Comparison of ENCODE assay signal across 15 cellular contexts in the genomic region with DNA sequence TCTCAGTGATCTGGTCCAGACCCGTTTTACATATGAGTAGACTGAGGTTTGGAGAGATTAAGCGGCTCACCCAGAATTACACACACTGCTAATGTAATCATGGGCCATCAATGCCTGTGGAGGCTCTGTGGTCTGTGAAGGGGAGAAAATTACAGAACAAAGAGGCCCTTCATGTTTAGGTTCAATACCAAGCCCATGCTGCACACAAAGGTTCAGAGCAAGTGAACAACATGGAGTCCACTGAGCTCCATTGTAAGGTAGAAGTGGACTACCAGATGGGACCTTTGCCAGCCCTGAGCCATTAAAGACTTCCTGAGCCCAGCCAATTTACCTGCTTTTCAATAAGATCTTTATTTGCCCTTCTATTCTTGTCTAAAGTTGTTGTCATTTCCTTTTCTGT.
"Had no signal": no experiment of that assay in that cellular context is flagged by ENCODE, and none has a peak within 500 bp of the region (broad histone marks: within the 10 kb centered on the region; RNA-seq: fewer than 3 reads in every experiment).

No MANE protein-coding gene starts in this region.

- FAIRE-seq: TTC549 had no signal

- H3K4me3 ChIP-seq: left lung, ovary, suprapubic skin, upper lobe of left lung had no signal

- H3K9me3 ChIP-seq: left lung, ovary, suprapubic skin, upper lobe of left lung had no signal

- H3K27me3 ChIP-seq: left lung, ovary, suprapubic skin, upper lobe of left lung had no signal

- DNase-seq: activated CD4-positive, alpha-beta T cell treated with anti-CD3 and anti-CD28 coated beads, Interleukin-2, amount 50 U/mL, for 4 hours; activated effector memory CD4-positive, alpha-beta T cell treated with Interleukin-2 at 50 U/mL for 16 hours; activated T-cell treated with anti-CD3 and anti-CD28 coated beads, Interleukin-2, amount 50 U/mL, for 1 hour; endodermal cell; head of caudate nucleus; left lung; ovary; stimulated activated CD4-positive, alpha-beta T cell treated with anti-CD3 and anti-CD28 coated beads, Interleukin-2, amount 100 ng/mL, for 48 hours; stimulated activated naive CD8-positive, alpha-beta T cell treated with anti-CD3 and anti-CD28 coated beads, Interleukin-15, Interleukin-2, amounts not matched to agents 100 U/mL and 50 U/mL, for 24 hours; T-helper 2 cell; upper lobe of left lung had no signal

- H3K27ac ChIP-seq: left lung, ovary, suprapubic skin, upper lobe of left lung had no signal

- H3K36me3 ChIP-seq: left lung, ovary, suprapubic skin, upper lobe of left lung had no signal

- H3K4me1 ChIP-seq: left lung, suprapubic skin, upper lobe of left lung had no signal

- ATAC-seq: activated CD4-positive, CD25-positive, alpha-beta regulatory T cell treated with anti-CD3 and anti-CD28 coated beads, Interleukin-2, amount 50 U/mL, for 24 hours; left lung; natural killer cell treated with Interleukin-12 subunit alpha and Interleukin-12 subunit beta and Interleukin-15 and Interleukin-18, amount 100 ng/mL, for 72 hours; stimulated activated naive CD8-positive, alpha-beta T cell treated with anti-CD3 and anti-CD28 coated beads, Interleukin-15, Interleukin-2, amounts not matched to agents 100 U/mL and 50 U/mL, for 24 hours had no signal
